Comparison of ENCODE assay signal across 28 cellular contexts in the genomic region with DNA sequence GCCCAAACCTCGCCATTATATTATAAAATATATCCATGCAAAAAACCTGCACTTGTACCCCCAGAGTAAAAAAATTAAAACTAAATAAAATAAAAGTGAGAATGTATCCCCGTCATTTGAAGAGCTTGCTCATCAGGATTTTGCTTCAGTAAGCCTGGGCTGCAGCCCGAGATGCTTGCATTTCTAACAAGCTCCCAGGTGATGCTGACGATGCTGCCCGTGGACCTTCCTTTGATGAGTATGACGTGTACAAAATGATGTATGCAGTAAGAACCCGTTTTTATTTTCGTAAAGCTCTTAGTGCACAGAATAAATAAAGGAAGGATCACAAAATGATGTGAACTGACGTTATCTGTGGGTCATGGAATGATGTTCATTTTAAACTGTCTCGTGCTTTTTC.
"Had no signal": no experiment of that assay in that cellular context is flagged by ENCODE, and none has a peak within 500 bp of the region (broad histone marks: within the 10 kb centered on the region; RNA-seq: fewer than 3 reads in every experiment).

No MANE protein-coding gene starts in this region.

- H3K9me3 ChIP-seq: colonic mucosa, esophagus squamous epithelium, gastrocnemius medialis, gastroesophageal sphincter, heart left ventricle, heart right ventricle had no signal

- H3K4me3 ChIP-seq: colonic mucosa, coronary artery, dorsolateral prefrontal cortex, esophagus squamous epithelium, gastrocnemius medialis, gastroesophageal sphincter, heart left ventricle, heart right ventricle had no signal

- H3K27me3 ChIP-seq: colonic mucosa, dorsolateral prefrontal cortex, esophagus squamous epithelium, foreskin keratinocyte, gastrocnemius medialis had no signal

- H3K36me3 ChIP-seq: colonic mucosa, esophagus squamous epithelium, gastrocnemius medialis, gastroesophageal sphincter, heart left ventricle, heart right ventricle had no signal

- H3K27ac Mint-ChIP-seq: dendritic cell treated with granulocyte-macrophage colony-stimulating factor and Interleukin-4, amounts not matched to agents 40 ng/mL and 50 ng/mL, for 4 days; effector memory CD8-positive, alpha-beta T cell; endodermal cell had no signal

- H3K9me3 Mint-ChIP-seq: dendritic cell treated with granulocyte-macrophage colony-stimulating factor and Interleukin-4, amounts not matched to agents 40 ng/mL and 50 ng/mL, for 4 days; effector memory CD8-positive, alpha-beta T cell; endodermal cell had no signal

- H3K4me1 ChIP-seq: colonic mucosa, gastroesophageal sphincter, heart left ventricle, heart right ventricle had no signal

- FAIRE-seq: colon, endometrium, endothelial cell of umbilical vein, frontal cortex had no signal

- H3K4me1 Mint-ChIP-seq: endodermal cell had no signal

- H3K27ac ChIP-seq: colonic mucosa, coronary artery, epithelial cell of prostate, esophagus squamous epithelium, foreskin keratinocyte, gastrocnemius medialis, gastroesophageal sphincter, heart left ventricle, heart right ventricle had no signal

- ATAC-seq: effector memory CD8-positive, alpha-beta T cell; esophagus mucosa; foreskin keratinocyte; gastrocnemius medialis; gastroesophageal sphincter; heart left ventricle; heart right ventricle had no signal

- DNase-seq: colonic mucosa; cortex of kidney; dermis blood vessel endothelial cell; dorsolateral prefrontal cortex; effector CD4-positive, alpha-beta T cell; effector CD8-positive, alpha-beta T cell; effector memory CD4-positive, alpha-beta T cell; effector memory CD8-positive, alpha-beta T cell; endodermal cell; erythroblast; esophagus squamous epithelium; foreskin fibroblast; foreskin keratinocyte; foreskin melanocyte; gastrocnemius medialis; glutamatergic neuron; head of caudate nucleus; heart left ventricle; heart right ventricle had no signal

- H3K4me3 Mint-ChIP-seq: dendritic cell treated with granulocyte-macrophage colony-stimulating factor and Interleukin-4, amounts not matched to agents 40 ng/mL and 50 ng/mL, for 4 days; effector memory CD8-positive, alpha-beta T cell; endodermal cell had no signal
